Comparison of ENCODE assay signal across 16 cellular contexts in the genomic region with DNA sequence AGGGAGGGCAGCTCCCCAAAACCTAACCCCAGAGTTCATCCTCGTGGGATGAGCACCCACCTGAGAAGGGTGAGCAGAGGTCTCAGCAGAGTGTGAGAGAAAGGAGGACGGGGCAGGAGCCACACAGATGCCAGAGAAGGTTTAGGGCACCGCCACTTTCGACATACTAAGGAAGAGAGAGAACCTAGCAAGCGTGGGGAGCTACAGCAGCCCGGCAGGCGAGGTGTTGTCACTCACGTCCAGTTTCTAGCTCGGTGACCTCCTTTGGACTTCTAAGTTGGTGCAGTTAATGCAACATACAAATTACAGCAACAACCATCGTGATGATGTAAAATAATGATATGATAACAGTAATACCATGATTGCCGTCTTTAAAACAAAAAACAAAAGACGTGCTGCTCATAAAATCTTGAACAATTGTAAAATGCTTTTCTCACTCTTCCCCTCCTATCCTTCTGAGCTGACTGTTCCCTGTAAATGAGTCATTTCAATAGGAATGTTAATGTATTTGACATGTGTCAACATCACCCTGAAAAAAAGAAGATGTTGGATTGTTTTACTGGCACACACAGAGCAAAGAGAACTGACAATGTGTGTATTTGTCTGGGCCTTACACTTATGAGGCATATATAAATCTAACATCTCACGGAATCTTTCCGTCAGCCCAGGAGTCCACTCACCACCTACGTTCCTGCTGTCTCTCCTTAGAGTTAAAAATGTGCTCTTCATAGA.
DNase-seq lines count a peak whose midpoint lies in the region; ATAC-seq and TF ChIP-seq lines count a peak whose summit lies in the region.
"Had no signal": no experiment of that assay in that cellular context is flagged by ENCODE, and none has a peak within 500 bp of the region (broad histone marks: within the 10 kb centered on the region; RNA-seq: fewer than 3 reads in every experiment).

No MANE protein-coding gene starts in this region.

- no peaks in the 10 kb centered on the region for H4K20me1 ChIP-seq in osteoblast (ENCODE audit: insufficient read depth, low read length)

- H3K27me3 ChIP-seq in esophagus (ENCODE audit: control insufficient read depth in 1 of 2, insufficient read depth in 2 of 2, low read length in 2 of 2) (no peaks in the 10 kb centered on the region), osteoblast (ENCODE audit: insufficient read depth, low read length) (no peaks in the 10 kb centered on the region)
- H3K27me3 ChIP-seq: gastrocnemius medialis, SJCRH30, uterus had no signal

- H2AFZ ChIP-seq in osteoblast (ENCODE audit: low read length): no peak overlapping the region

- peak; percentile 43 for DNase-seq in Caki2 (ENCODE audit: low read depth)
- peak; percentile 2 for DNase-seq in RKO (ENCODE audit: low spot score)
- peak; percentile 8 for DNase-seq in osteoblast (ENCODE audit: insufficient read length, low spot score, missing footprints)
- no peak for DNase-seq in epidermal melanocyte (ENCODE audit: insufficient read length, low spot score)
- no peak for DNase-seq in iPS-NIHi7 (ENCODE audit: extremely low spot score)
- DNase-seq: CD8-positive, alpha-beta T cell; gastrocnemius medialis; NCI-H187; NCI-H446; SJCRH30; stimulated activated CD4-positive, alpha-beta T cell treated with anti-CD3 and anti-CD28 coated beads, Interleukin-15, amount 100 ng/mL, for 24 hours; uterus had no signal

- in situ Hi-C loops in Caki2 (cut with HindIII; ENCODE audit: low pct_unique_long_range_greater_than_20kb, low sequenced_read_pairs): no loop called here

- H3K9me3 ChIP-seq in esophagus (ENCODE audit: control insufficient read depth in 2 of 2, insufficient read depth in 1 of 2, low read depth in 1 of 2, low read length in 1 of 2) (no peaks in the 10 kb centered on the region), osteoblast (ENCODE audit: low read depth, low read length) (no peaks in the 10 kb centered on the region)
- H3K9me3 ChIP-seq: gastrocnemius medialis, SJCRH30, uterus had no signal

- H3K4me1 ChIP-seq in esophagus (ENCODE audit: control insufficient read depth in 2 of 2, insufficient read depth in 2 of 2, low read length in 1 of 2): peaks cover 2 to 4% of the 10 kb centered on the region in 2 donors
- H3K4me1 ChIP-seq in osteoblast (ENCODE audit: insufficient read depth, low read length): peaks cover 2% of the 10 kb centered on the region
- H3K4me1 ChIP-seq: SJCRH30, uterus had no signal

- no peaks in the 10 kb centered on the region for H3K36me3 ChIP-seq in esophagus (ENCODE audit: control insufficient read depth in 2 of 2, insufficient read depth in 2 of 2, low read length in 1 of 2)
- no peaks in the 10 kb centered on the region for H3K36me3 ChIP-seq in osteoblast (ENCODE audit: insufficient read depth, low read length)
- H3K36me3 ChIP-seq: gastrocnemius medialis, SJCRH30, uterus had no signal

- no peaks in the 10 kb centered on the region for H3K79me2 ChIP-seq in osteoblast (ENCODE audit: insufficient read depth, low read length)

- no peak overlapping the region for H3K4me2 ChIP-seq in osteoblast (ENCODE audit: insufficient read depth, low read length)

- TF ChIP-seq CTCF in osteoblast (IDR thresholded peaks at IDR 0.05; ENCODE audit: extremely low read depth, low read depth, low read length): no peak

- H3K4me3 ChIP-seq in esophagus (ENCODE audit: low read depth in 1 of 2, low read length in 2 of 2) (no peak overlapping the region), osteoblast (ENCODE audit: insufficient read depth, low read length) (no peak overlapping the region)
- H3K4me3 ChIP-seq: gastrocnemius medialis, SJCRH30, uterus had no signal

- H3K27ac ChIP-seq in esophagus (ENCODE audit: low read depth in 2 of 2, low read length in 1 of 2): peak overlapping the region; percentile 40 to 59
- no peak overlapping the region for H3K27ac ChIP-seq in osteoblast (ENCODE audit: low read depth, low read length)
- H3K27ac ChIP-seq: gastrocnemius medialis, SJCRH30, uterus had no signal

- no peak for ATAC-seq in HG03108 (IDR thresholded peaks at IDR 0.05; ENCODE audit: unreplicated experiment)
- ATAC-seq in GM21528 (IDR thresholded peaks at IDR 0.05; ENCODE audit: low FRiP score, unreplicated experiment): no peak
- ATAC-seq: activated CD4-positive, CD25-positive, alpha-beta regulatory T cell treated with anti-CD3 and anti-CD28 coated beads, Interleukin-2, amount 50 U/mL, for 24 hours; CD8-positive, alpha-beta T cell; gastrocnemius medialis had no signal

- 62 to 67% methylated on average over 15 of the region's 15 CpGs for WGBS in esophagus, 2 donors

Comparison
In these comparisons a context has a peak if more than half of its experiments do, and no peak if none do; other contexts are left out.
1. DNase-seq: peak in Caki2 (single experiment), RKO (single experiment) and osteoblast (single experiment); none in epidermal melanocyte (single experiment) and iPS-NIHi7 (single experiment).